Comparison of ENCODE assay signal across 32 cellular contexts in genomic region chr11:19996591-19996990, GRCh38.
"Had no signal": no experiment of that assay in that cellular context is flagged by ENCODE, and none has a peak within 500 bp of the region (broad histone marks: within the 10 kb centered on the region; RNA-seq: fewer than 3 reads in every experiment).

No MANE protein-coding gene starts in this region.

- ATAC-seq: activated T-helper 17 cell treated with anti-CD3 and anti-CD28 coated beads, Interleukin-2, amount 50 U/mL, for 72 hours; body of pancreas; effector memory CD8-positive, alpha-beta T cell; left lobe of liver; stimulated activated memory B cell treated with anti-CD40 and anti-IgM and Interleukin-4, amounts not matched to agents 10 μg/mL and 1 μg/mL and 100 μg/mL, for 72 hours; stimulated activated naive CD8-positive, alpha-beta T cell treated with anti-CD3 and anti-CD28 coated beads, Interleukin-15, amount 100 ng/mL, for 72 hours; WTC11 had no signal

- H3K27me3 ChIP-seq: adrenal gland, body of pancreas, right atrium auricular region had no signal

- H3K9me3 ChIP-seq: adrenal gland, body of pancreas, right atrium auricular region had no signal

- H3K4me2 ChIP-seq: smooth muscle cell had no signal

- H3K4me3 ChIP-seq: adrenal gland, body of pancreas, lung, right atrium auricular region, smooth muscle cell had no signal

- H3K27me3 Mint-ChIP-seq: activated CD4-positive, alpha-beta memory T cell treated with anti-CD3 and anti-CD28 coated beads, Interleukin-2, amount 10 ng/mL, durations not matched to agents 7 days and 5 days; activated CD4-positive, alpha-beta T cell treated with anti-CD3 and anti-CD28 coated beads, Interleukin-2, amount 10 ng/mL, durations not matched to agents 7 days and 5 days had no signal

- H3K36me3 Mint-ChIP-seq: activated naive CD4-positive, alpha-beta T cell treated with anti-CD3 and anti-CD28 coated beads, Interleukin-2, amount 50 U/mL, for 24 hours; naive B cell; stimulated activated memory B cell treated with anti-CD40 and anti-IgM and Interleukin-4, amounts not matched to agents 10 μg/mL and 1 μg/mL and 100 μg/mL, for 72 hours had no signal

- H3K9me3 Mint-ChIP-seq: activated CD4-positive, alpha-beta memory T cell treated with anti-CD3 and anti-CD28 coated beads, Interleukin-2, amount 10 ng/mL, durations not matched to agents 7 days and 5 days; activated CD4-positive, alpha-beta T cell treated with anti-CD3 and anti-CD28 coated beads, Interleukin-2, amount 10 ng/mL, durations not matched to agents 7 days and 5 days; activated naive CD4-positive, alpha-beta T cell treated with anti-CD3 and anti-CD28 coated beads, Interleukin-2, amount 50 U/mL, for 24 hours; activated T-cell treated with anti-CD3 and anti-CD28 coated beads, Interleukin-2, amount 50 U/mL, for 24 hours; activated T-helper 17 cell treated with anti-CD3 and anti-CD28 coated beads, Interleukin-2, amount 50 U/mL, for 72 hours; effector memory CD8-positive, alpha-beta T cell; naive B cell; stimulated activated memory B cell treated with anti-CD40 and anti-IgM and Interleukin-4, amounts not matched to agents 10 μg/mL and 1 μg/mL and 100 μg/mL, for 72 hours; stimulated activated naive CD8-positive, alpha-beta T cell treated with anti-CD3 and anti-CD28 coated beads, Interleukin-15, amount 100 ng/mL, for 72 hours had no signal

- H3K4me1 Mint-ChIP-seq: activated CD4-positive, alpha-beta memory T cell treated with anti-CD3 and anti-CD28 coated beads, Interleukin-2, amount 10 ng/mL, durations not matched to agents 7 days and 5 days; activated CD4-positive, alpha-beta T cell treated with anti-CD3 and anti-CD28 coated beads, Interleukin-2, amount 10 ng/mL, durations not matched to agents 7 days and 5 days; activated naive CD4-positive, alpha-beta T cell treated with anti-CD3 and anti-CD28 coated beads, Interleukin-2, amount 50 U/mL, for 24 hours; activated T-helper 17 cell treated with anti-CD3 and anti-CD28 coated beads, Interleukin-2, amount 50 U/mL, for 72 hours; naive B cell; stimulated activated memory B cell treated with anti-CD40 and anti-IgM and Interleukin-4, amounts not matched to agents 10 μg/mL and 1 μg/mL and 100 μg/mL, for 72 hours; stimulated activated naive CD8-positive, alpha-beta T cell treated with anti-CD3 and anti-CD28 coated beads, Interleukin-15, amount 100 ng/mL, for 72 hours had no signal

- H3K27ac ChIP-seq: body of pancreas, right atrium auricular region had no signal

- H3K27ac Mint-ChIP-seq: activated CD4-positive, alpha-beta memory T cell treated with anti-CD3 and anti-CD28 coated beads, Interleukin-2, amount 10 ng/mL, durations not matched to agents 7 days and 5 days; activated CD4-positive, alpha-beta T cell treated with anti-CD3 and anti-CD28 coated beads, Interleukin-2, amount 10 ng/mL, durations not matched to agents 7 days and 5 days; activated naive CD4-positive, alpha-beta T cell treated with anti-CD3 and anti-CD28 coated beads, Interleukin-2, amount 50 U/mL, for 24 hours; activated T-cell treated with anti-CD3 and anti-CD28 coated beads, Interleukin-2, amount 50 U/mL, for 24 hours; activated T-helper 17 cell treated with anti-CD3 and anti-CD28 coated beads, Interleukin-2, amount 50 U/mL, for 72 hours; effector memory CD8-positive, alpha-beta T cell; naive B cell; stimulated activated memory B cell treated with anti-CD40 and anti-IgM and Interleukin-4, amounts not matched to agents 10 μg/mL and 1 μg/mL and 100 μg/mL, for 72 hours; stimulated activated naive CD8-positive, alpha-beta T cell treated with anti-CD3 and anti-CD28 coated beads, Interleukin-15, amount 100 ng/mL, for 72 hours; WTC11 had no signal

- DNase-seq: activated CD4-positive, alpha-beta memory T cell treated with anti-CD3 and anti-CD28 coated beads, Interleukin-2, amount 10 ng/mL, durations not matched to agents 7 days and 5 days; activated CD4-positive, alpha-beta T cell treated with anti-CD3 and anti-CD28 coated beads for 1 hour; activated CD4-positive, alpha-beta T cell treated with anti-CD3 and anti-CD28 coated beads, Interleukin-2, amount 10 ng/mL, durations not matched to agents 7 days and 5 days; activated CD8-positive, alpha-beta memory T cell treated with anti-CD3 and anti-CD28 coated beads, Interleukin-2, amount 50 U/mL, for 48 hours; activated gamma-delta T cell treated with Interleukin-2 at 50 U/mL for 16 hours; activated T-cell treated with anti-CD3 and anti-CD28 coated beads, Interleukin-2, amount 50 U/mL, for 24 hours; adrenal gland; aorta; body of pancreas; caudate nucleus; cortex of kidney; effector memory CD8-positive, alpha-beta T cell; erythroblast; head of caudate nucleus; hypothalamus; naive B cell; nucleus accumbens; stimulated activated CD4-positive, alpha-beta T cell treated with anti-CD3 and anti-CD28 coated beads, Interleukin-1b, Interleukin-23, amount 100 ng/mL, for 48 hours; stimulated activated CD4-positive, alpha-beta T cell treated with anti-CD3 and anti-CD28 coated beads, Interleukin-4, amount 100 ng/mL, for 4 hours; stimulated activated CD8-positive, alpha-beta memory T cell treated with anti-CD3 and anti-CD28 coated beads, Interleukin-4, amount 100 ng/mL, for 48 hours; stimulated activated naive CD8-positive, alpha-beta T cell treated with anti-CD3 and anti-CD28 coated beads, Interleukin-15, amount 100 ng/mL, for 72 hours; substantia nigra; T-helper 2 cell had no signal

- H3K4me3 Mint-ChIP-seq: activated CD4-positive, alpha-beta memory T cell treated with anti-CD3 and anti-CD28 coated beads, Interleukin-2, amount 10 ng/mL, durations not matched to agents 7 days and 5 days; activated CD4-positive, alpha-beta T cell treated with anti-CD3 and anti-CD28 coated beads, Interleukin-2, amount 10 ng/mL, durations not matched to agents 7 days and 5 days; activated naive CD4-positive, alpha-beta T cell treated with anti-CD3 and anti-CD28 coated beads, Interleukin-2, amount 50 U/mL, for 24 hours; activated T-cell treated with anti-CD3 and anti-CD28 coated beads, Interleukin-2, amount 50 U/mL, for 24 hours; activated T-helper 17 cell treated with anti-CD3 and anti-CD28 coated beads, Interleukin-2, amount 50 U/mL, for 72 hours; effector memory CD8-positive, alpha-beta T cell; naive B cell; neural crest cell; stimulated activated memory B cell treated with anti-CD40 and anti-IgM and Interleukin-4, amounts not matched to agents 10 μg/mL and 1 μg/mL and 100 μg/mL, for 72 hours; stimulated activated naive CD8-positive, alpha-beta T cell treated with anti-CD3 and anti-CD28 coated beads, Interleukin-15, amount 100 ng/mL, for 72 hours; WTC11 had no signal
